Comparison of ENCODE assay signal across 28 cellular contexts in genomic region chr4:52635130-52635529, GRCh38.
"Had no signal": no experiment of that assay in that cellular context is flagged by ENCODE, and none has a peak within 500 bp of the region (broad histone marks: within the 10 kb centered on the region; RNA-seq: fewer than 3 reads in every experiment).

No MANE protein-coding gene starts in this region.

- H3K27me3 Mint-ChIP-seq: activated CD4-positive, alpha-beta memory T cell treated with anti-CD3 and anti-CD28 coated beads, Interleukin-2, amount 10 ng/mL, durations not matched to agents 7 days and 5 days; activated CD4-positive, alpha-beta T cell treated with anti-CD3 and anti-CD28 coated beads, Interleukin-2, amount 10 ng/mL, durations not matched to agents 7 days and 5 days; activated T-cell treated with anti-CD3 and anti-CD28 coated beads, Interleukin-2, amount 50 U/mL, for 24 hours had no signal

- ATAC-seq: heart right ventricle, left lung, right cardiac atrium had no signal

- H3K4me1 Mint-ChIP-seq: activated CD4-positive, alpha-beta T cell treated with anti-CD3 and anti-CD28 coated beads, Interleukin-2, amount 10 ng/mL, durations not matched to agents 7 days and 5 days had no signal

- H3K4me1 ChIP-seq: colonic mucosa, left lung, thyroid gland, upper lobe of left lung had no signal

- H3K4me3 ChIP-seq: colonic mucosa, esophagus squamous epithelium, heart right ventricle, left lung, lung, spleen, stomach, thyroid gland, upper lobe of left lung, vagina had no signal

- H3K27ac ChIP-seq: colonic mucosa, epithelial cell of prostate, esophagus squamous epithelium, heart right ventricle, left lung, spleen, stomach, thyroid gland, upper lobe of left lung, vagina had no signal

- H3K9me3 ChIP-seq: colonic mucosa, esophagus squamous epithelium, heart right ventricle, left lung, spleen, stomach, thyroid gland, upper lobe of left lung, vagina had no signal

- H3K36me3 ChIP-seq: colonic mucosa, left lung, thyroid gland, upper lobe of left lung, vagina had no signal

- H3K4me3 Mint-ChIP-seq: activated CD4-positive, alpha-beta memory T cell treated with anti-CD3 and anti-CD28 coated beads, Interleukin-2, amount 10 ng/mL, durations not matched to agents 7 days and 5 days; activated CD4-positive, alpha-beta T cell treated with anti-CD3 and anti-CD28 coated beads, Interleukin-2, amount 10 ng/mL, durations not matched to agents 7 days and 5 days; activated T-cell treated with anti-CD3 and anti-CD28 coated beads, Interleukin-2, amount 50 U/mL, for 24 hours had no signal

- H3K27me3 ChIP-seq: colonic mucosa, esophagus squamous epithelium, heart right ventricle, left lung, spleen, stomach, thyroid gland, upper lobe of left lung, vagina had no signal

- H3K27ac Mint-ChIP-seq: activated CD4-positive, alpha-beta memory T cell treated with anti-CD3 and anti-CD28 coated beads, Interleukin-2, amount 10 ng/mL, durations not matched to agents 7 days and 5 days; activated CD4-positive, alpha-beta T cell treated with anti-CD3 and anti-CD28 coated beads, Interleukin-2, amount 10 ng/mL, durations not matched to agents 7 days and 5 days; activated T-cell treated with anti-CD3 and anti-CD28 coated beads, Interleukin-2, amount 50 U/mL, for 24 hours had no signal

- DNase-seq: activated CD4-positive, alpha-beta memory T cell treated with anti-CD3 and anti-CD28 coated beads, Interleukin-2, amount 10 ng/mL, durations not matched to agents 7 days and 5 days; activated CD4-positive, alpha-beta T cell treated with anti-CD3 and anti-CD28 coated beads for 1 hour; activated CD4-positive, alpha-beta T cell treated with anti-CD3 and anti-CD28 coated beads, Interleukin-2, amount 10 ng/mL, durations not matched to agents 7 days and 5 days; activated CD8-positive, alpha-beta memory T cell treated with anti-CD3 and anti-CD28 coated beads, Interleukin-2, amount 50 U/mL, for 48 hours; activated gamma-delta T cell treated with Interleukin-2 at 50 U/mL for 16 hours; activated naive CD4-positive, alpha-beta T cell treated with anti-CD3 and anti-CD28 coated beads, Interleukin-2, amount 50 U/mL, for 16 hours; activated T-cell treated with anti-CD3 and anti-CD28 coated beads, Interleukin-2, amount 50 U/mL, for 24 hours; amniotic stem cell; central memory CD4-positive, alpha-beta T cell; colonic mucosa; effector CD8-positive, alpha-beta T cell; esophagus squamous epithelium; foreskin melanocyte; heart right ventricle; kidney glomerular epithelial cell; left lung; occipital lobe; posterior cingulate gyrus; right cardiac atrium; spleen; stomach; SW 1271; T-helper 2 cell; thyroid gland; upper lobe of left lung had no signal

- H3K9me3 Mint-ChIP-seq: activated CD4-positive, alpha-beta T cell treated with anti-CD3 and anti-CD28 coated beads, Interleukin-2, amount 10 ng/mL, durations not matched to agents 7 days and 5 days; activated T-cell treated with anti-CD3 and anti-CD28 coated beads, Interleukin-2, amount 50 U/mL, for 24 hours had no signal
